Comparison of ENCODE assay signal across 1 cellular context in the genomic region with DNA sequence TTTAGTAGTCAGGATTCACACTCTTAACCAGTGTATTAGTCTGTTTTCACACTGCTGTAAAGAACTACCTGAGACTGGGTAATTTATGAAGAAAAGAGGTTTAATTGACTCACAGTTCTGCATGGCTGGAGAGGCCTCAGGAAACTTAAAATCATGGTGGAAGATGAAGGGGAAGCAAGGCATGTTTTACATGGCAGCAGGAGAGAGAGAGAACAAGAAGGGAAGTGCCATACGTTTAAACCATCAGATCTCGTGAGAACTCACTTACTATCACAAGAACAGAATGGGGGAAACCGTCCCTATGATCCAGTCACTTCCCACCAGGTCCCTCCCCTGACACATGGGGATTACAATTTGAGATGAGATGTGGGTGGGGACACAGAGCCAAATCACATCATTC. TPM values are rescaled to one million over a fixed set of nuclear protein-coding genes. Genes with fewer than 3 reads are reported as not detected.
"Had no signal": no experiment of that assay in that cellular context is flagged by ENCODE, and none has a peak within 500 bp of the region (broad histone marks: within the 10 kb centered on the region; RNA-seq: fewer than 3 reads in every experiment).

No MANE protein-coding gene starts in this region.

RNA-seq across cellular contexts. Expression of a gene that starts 25.4 kb away (rescaled TPM):
- polyA plus RNA-seq: hepatocyte had no signal
